Comparison of ENCODE assay signal across 8 cellular contexts in the genomic region with DNA sequence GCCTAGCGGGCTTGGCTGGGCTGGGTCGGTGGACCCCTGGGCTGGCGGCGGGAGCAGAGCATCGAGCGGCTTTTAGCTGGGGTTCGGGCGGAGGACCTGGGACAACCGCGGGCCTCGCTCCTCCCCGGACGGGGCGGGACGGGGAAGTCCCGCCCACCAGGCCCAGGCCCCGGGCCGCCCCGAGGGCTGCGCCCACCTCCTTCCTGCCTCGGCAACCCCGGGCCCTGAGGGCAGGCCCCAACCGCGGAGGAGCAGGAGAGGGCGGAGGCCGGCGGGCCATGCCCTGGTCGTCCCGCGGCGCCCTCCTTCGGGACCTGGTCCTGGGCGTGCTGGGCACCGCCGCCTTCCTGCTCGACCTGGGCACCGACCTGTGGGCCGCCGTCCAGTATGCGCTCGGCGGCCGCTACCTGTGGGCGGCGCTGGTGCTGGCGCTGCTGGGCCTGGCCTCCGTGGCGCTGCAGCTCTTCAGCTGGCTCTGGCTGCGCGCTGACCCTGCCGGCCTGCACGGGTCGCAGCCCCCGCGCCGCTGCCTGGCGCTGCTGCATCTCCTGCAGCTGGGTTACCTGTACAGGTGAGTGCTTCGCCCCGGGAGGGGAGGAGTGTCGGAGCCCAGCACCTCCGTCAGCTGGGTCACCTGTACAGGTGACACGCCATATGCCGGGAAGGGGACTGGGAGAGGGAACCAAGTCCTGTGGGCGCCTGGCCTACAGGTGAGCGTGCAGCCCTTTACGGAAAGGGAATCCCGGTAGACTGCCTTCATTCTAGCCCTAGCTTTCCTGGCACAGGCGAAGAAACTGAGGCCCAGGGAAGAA. TPM values are rescaled to one million over a fixed set of nuclear protein-coding genes. Genes with fewer than 3 reads are reported as not detected.
A peak's percentile ranks its signal among the peaks of the same experiment; 100 is the strongest.
DNase-seq lines count a peak whose midpoint lies in the region; ATAC-seq, FAIRE-seq and TF ChIP-seq lines count a peak whose summit lies in the region.

A gene with protein sequence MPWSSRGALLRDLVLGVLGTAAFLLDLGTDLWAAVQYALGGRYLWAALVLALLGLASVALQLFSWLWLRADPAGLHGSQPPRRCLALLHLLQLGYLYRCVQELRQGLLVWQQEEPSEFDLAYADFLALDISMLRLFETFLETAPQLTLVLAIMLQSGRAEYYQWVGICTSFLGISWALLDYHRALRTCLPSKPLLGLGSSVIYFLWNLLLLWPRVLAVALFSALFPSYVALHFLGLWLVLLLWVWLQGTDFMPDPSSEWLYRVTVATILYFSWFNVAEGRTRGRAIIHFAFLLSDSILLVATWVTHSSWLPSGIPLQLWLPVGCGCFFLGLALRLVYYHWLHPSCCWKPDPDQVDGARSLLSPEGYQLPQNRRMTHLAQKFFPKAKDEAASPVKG (plus strand): TSS at position 182 of the 812 bp plus-strand sequence. CDS start 97 bp downstream, at position 279.

- H3K9me3 Mint-ChIP-seq in central memory CD8-positive, alpha-beta T cell = no peaks in the 10 kb centered on the region

- H4K20me1 ChIP-seq in MM.1S (ENCODE audit: insufficient read depth, low read length) = no peaks in the 10 kb centered on the region

- H3K27ac ChIP-seq in MM.1S (ENCODE audit: low read length) = peak within 1 kb of the TSS; percentile 45; the same call in 1 of the 2 replicates
- peak within 1 kb of the TSS; percentile 84 to 96 for H3K27ac ChIP-seq in kidney (ENCODE audit: low read depth in 2 of 2, low read length in 2 of 2)

- H3K4me3 ChIP-seq in MM.1S (ENCODE audit: low read length) = peak within 1 kb of the TSS; percentile 91
- H3K4me3 ChIP-seq in kidney (ENCODE audit: low read length in 2 of 2) = peak within 1 kb of the TSS; percentile 67 to 73

- FAIRE-seq in H54 (lab: Jason Lieb, UNC) (no peak), kidney (lab: Jason Lieb, UNC) (no peak)

- H3K27me3 ChIP-seq in MM.1S (replicated peaks; ENCODE audit: insufficient read depth, low read length) = no peaks in the 10 kb centered on the region

- peak; percentile 99 for ATAC-seq in central memory CD8-positive, alpha-beta T cell (replicated peaks; ENCODE audit: extremely low read depth, poor library complexity, severe bottlenecking)
- ATAC-seq in HG03520 (IDR thresholded peaks at IDR 0.05; ENCODE audit: unreplicated experiment) = no peak

- TF ChIP-seq POLR2A in H54 (IDR thresholded peaks at IDR 0.05; ENCODE audit: low read depth, low read length) = no peak

- H3K36me3 Mint-ChIP-seq in central memory CD8-positive, alpha-beta T cell (ENCODE audit: insufficient read depth) = peaks cover 7% of the 10 kb centered on the region

- H3K9me3 ChIP-seq in MM.1S (replicated peaks; ENCODE audit: insufficient read depth, low read length) = no peaks in the 10 kb centered on the region
- no peaks in the 10 kb centered on the region for H3K9me3 ChIP-seq in kidney (ENCODE audit: control insufficient read depth in 1 of 2, low read length in 2 of 2)

- peak within 1 kb of the TSS; percentile 96 for H2AFZ ChIP-seq in MM.1S (ENCODE audit: low read length)

- peak within 1 kb of the TSS; percentile 85 for H3K4me2 ChIP-seq in MM.1S (ENCODE audit: low read depth, low read length)

- H3K27ac Mint-ChIP-seq in central memory CD8-positive, alpha-beta T cell (ENCODE audit: low read depth) = peak within 1 kb of the TSS; percentile 82

- DNase-seq in ELF-1 (ENCODE audit: low read depth, low spot score) (peak; percentile 96), H54 (ENCODE audit: insufficient read length, low spot score) (peak; percentile 67), MM.1S (peak; percentile 83), kidney (peak; percentile 94)
- DNase-seq in activated CD4-positive, CD25-positive, alpha-beta regulatory T cell treated with anti-CD3 and anti-CD28 coated beads, Interleukin-2, amount 50 U/mL, for 16 hours (ENCODE audit: low read depth, low spot score) = peak; percentile 65
- DNase-seq in central memory CD8-positive, alpha-beta T cell (ENCODE audit: low spot score in 2 of 2) = peak; percentile 65 to 73
- DNase-seq in stimulated activated CD4-positive, alpha-beta T cell treated with anti-CD3 and anti-CD28 coated beads, Interleukin-1b, Interleukin-23, amount 100 ng/mL, for 24 hours (ENCODE audit: low read depth in 4 of 4, low spot score in 1 of 4) = peak; percentile 48 to 80 (median 66)

- H3F3A ChIP-seq in MM.1S (ENCODE audit: insufficient read depth, low read length) = peaks cover 4% of the 10 kb centered on the region; the same call in 1 of the 2 replicates

- intact Hi-C loops in kidney (cut with DNase I) = no loop called here

- peak; percentile 61 for TF ChIP-seq CTCF in MM.1S (IDR thresholded peaks at IDR 0.05; ENCODE audit: low read length)
- peak; percentile 38 for TF ChIP-seq CTCF in kidney (IDR thresholded peaks at IDR 0.05; ENCODE audit: borderline replicate concordance, extremely low read depth, insufficient read depth)

- peak within 1 kb of the TSS; percentile 81 for H3K4me3 Mint-ChIP-seq in central memory CD8-positive, alpha-beta T cell

- H3K36me3 ChIP-seq in MM.1S (replicated peaks; ENCODE audit: insufficient read depth, low read length) = no peaks in the 10 kb centered on the region
- H3K36me3 ChIP-seq in kidney (ENCODE audit: control insufficient read depth in 1 of 2, insufficient read depth in 2 of 2, low read length in 2 of 2) = peaks cover 0 to 8% of the 10 kb centered on the region in 2 donors

- peaks cover 17% of the 10 kb centered on the region for H3K4me1 Mint-ChIP-seq in central memory CD8-positive, alpha-beta T cell

- H3K4me1 ChIP-seq in MM.1S (ENCODE audit: low read length) (0 out of 2 replicates have a peak, but pooled peaks cover 6% of the 10 kb centered on the region), kidney (ENCODE audit: control insufficient read depth in 1 of 2, insufficient read depth in 1 of 2, low read depth in 1 of 2, low read length in 2 of 2) (peaks cover 0 to 12% of the 10 kb centered on the region in 2 donors)

- H3K9ac ChIP-seq in MM.1S (ENCODE audit: low read length) (peak within 1 kb of the TSS; percentile 69), kidney (ENCODE audit: low read length in 2 of 2) (peak within 1 kb of the TSS; percentile 61 to 70)

- peaks cover 16% of the 10 kb centered on the region for H3K27me3 Mint-ChIP-seq in central memory CD8-positive, alpha-beta T cell

- peaks cover 7% of the 10 kb centered on the region; the same call in 1 of the 2 replicates for H3K79me2 ChIP-seq in MM.1S (ENCODE audit: low read length)

- no peaks in the 10 kb centered on the region for H3K9me2 ChIP-seq in MM.1S (replicated peaks; ENCODE audit: insufficient read depth, low read length)

RNA-seq across cellular contexts. Expression of the gene that starts here (rescaled TPM):
- 8.2 TPM for total RNA-seq in kidney
- 9.1 TPM for polyA plus RNA-seq in kidney (ENCODE audit: insufficient read depth, low read depth, low replicate concordance)
